In genomic region chr14:105299654-105300541, GRCh38 we compare ENCODE assay signal across 7 cellular contexts. TPM values are rescaled to one million over a fixed set of nuclear protein-coding genes. Genes with fewer than 3 reads are reported as not detected.
DNase-seq lines count a peak whose midpoint lies in the region; ATAC-seq and TF ChIP-seq lines count a peak whose summit lies in the region.

No MANE protein-coding gene starts in this region.

- H3K36me3 Mint-ChIP-seq in GM23338 (ENCODE audit: low read depth), result peaks cover 6% of the 10 kb centered on the region; the same call in 2 of the 3 replicates
- H3K36me3 Mint-ChIP-seq in activated naive CD8-positive, alpha-beta T cell treated with anti-CD3 and anti-CD28 coated beads, Interleukin-2, amount 50 U/mL, for 24 hours (ENCODE audit: low read depth), result peaks cover 3% of the 10 kb centered on the region

- DNase-seq in GM23338 (ENCODE audit: low spot score), result no peak
- DNase-seq in MG63, result peak; percentile 29
- DNase-seq in activated naive CD8-positive, alpha-beta T cell treated with anti-CD3 and anti-CD28 coated beads, Interleukin-2, amount 50 U/mL, for 24 hours, result no peak
- peak; percentile 23 for DNase-seq in stimulated activated CD4-positive, alpha-beta T cell treated with anti-CD3 and anti-CD28 coated beads, Interleukin-1b, Interleukin-23, amount 100 ng/mL, for 48 hours
- DNase-seq in HPDE6-E6E7 (ENCODE audit: extremely low spot score), result no peak

- peaks cover 15% of the 10 kb centered on the region for H4K20me1 ChIP-seq in GM23338 (replicated peaks; ENCODE audit: insufficient read depth)

- H3K4me3 Mint-ChIP-seq in GM23338, result peak overlapping the region; percentile 76
- peak overlapping the region; percentile 86 for H3K4me3 Mint-ChIP-seq in activated naive CD8-positive, alpha-beta T cell treated with anti-CD3 and anti-CD28 coated beads, Interleukin-2, amount 50 U/mL, for 24 hours

- ATAC-seq in GM18502 (IDR thresholded peaks at IDR 0.05; ENCODE audit: poor library complexity, unreplicated experiment) (peak; percentile 28), GM23338 (peak; percentile 10)
- no peak for ATAC-seq in activated naive CD8-positive, alpha-beta T cell treated with anti-CD3 and anti-CD28 coated beads, Interleukin-2, amount 50 U/mL, for 24 hours

- H3K36me3 ChIP-seq in GM23338 (ENCODE audit: insufficient read depth) (no peaks in the 10 kb centered on the region), MG63 (no peaks in the 10 kb centered on the region), iPS-18a (ENCODE audit: control insufficient read depth, low read depth, low read length) (no peaks in the 10 kb centered on the region)

- peaks cover 13% of the 10 kb centered on the region for H3K27me3 Mint-ChIP-seq in GM23338 (ENCODE audit: insufficient read depth, low read depth, poor library complexity)
- H3K27me3 Mint-ChIP-seq in activated naive CD8-positive, alpha-beta T cell treated with anti-CD3 and anti-CD28 coated beads, Interleukin-2, amount 50 U/mL, for 24 hours, result no peaks in the 10 kb centered on the region

- H3K4me1 ChIP-seq in GM23338 (ENCODE audit: insufficient read depth), result no peaks in the 10 kb centered on the region; the same call in 1 of the 2 replicates
- H3K4me1 ChIP-seq in iPS-18a (ENCODE audit: control insufficient read depth, low read depth, low read length), result no peaks in the 10 kb centered on the region

- peaks cover 14% of the 10 kb centered on the region; the same call in 1 of the 2 replicates for H3F3A ChIP-seq in GM23338 (replicated peaks; ENCODE audit: low read depth)

- peaks cover 6% of the 10 kb centered on the region for H3K4me1 Mint-ChIP-seq in GM23338
- H3K4me1 Mint-ChIP-seq in activated naive CD8-positive, alpha-beta T cell treated with anti-CD3 and anti-CD28 coated beads, Interleukin-2, amount 50 U/mL, for 24 hours, result peaks cover 23% of the 10 kb centered on the region

- H3K27ac ChIP-seq in GM23338 (ENCODE audit: low read depth), result no peak overlapping the region
- no peak overlapping the region for H3K27ac ChIP-seq in iPS-18a (ENCODE audit: low read length)

- H2AFZ ChIP-seq in GM23338, result peak overlapping the region; percentile 66; the same call in 1 of the 2 replicates

- no peaks in the 10 kb centered on the region for H3K9me2 ChIP-seq in GM23338 (ENCODE audit: insufficient read depth)

- H3K27ac Mint-ChIP-seq in GM23338, result peak overlapping the region; percentile 62; the same call in 1 of the 2 replicates
- peak overlapping the region; percentile 50 for H3K27ac Mint-ChIP-seq in activated naive CD8-positive, alpha-beta T cell treated with anti-CD3 and anti-CD28 coated beads, Interleukin-2, amount 50 U/mL, for 24 hours

- H3K4me3 ChIP-seq in GM23338 (peak overlapping the region; percentile 85), MG63 (peak overlapping the region; percentile 69), iPS-18a (ENCODE audit: low read length) (peak overlapping the region; percentile 79)

- peak overlapping the region; percentile 65 for H3K9ac ChIP-seq in iPS-18a (ENCODE audit: low read length)

- no peak for TF ChIP-seq CTCF in GM23338 (conservative IDR thresholded peaks at IDR 0.05; ENCODE audit: low read depth in 2 of 2)

- H3K27me3 ChIP-seq in GM23338 (ENCODE audit: insufficient read depth), result peaks cover 11% of the 10 kb centered on the region
- H3K27me3 ChIP-seq in MG63, result no peaks in the 10 kb centered on the region
- H3K27me3 ChIP-seq in iPS-18a (ENCODE audit: control insufficient read depth, insufficient read depth, low read length), result peaks cover 21% of the 10 kb centered on the region

- no peaks in the 10 kb centered on the region for H3K9me3 ChIP-seq in MG63
- H3K9me3 ChIP-seq in iPS-18a (ENCODE audit: control insufficient read depth, low read depth, low read length), result no peaks in the 10 kb centered on the region

- peaks cover 50% of the 10 kb centered on the region for H3K79me2 ChIP-seq in GM23338 (replicated peaks; ENCODE audit: insufficient read depth)

- peak overlapping the region; percentile 88 for H3K4me2 ChIP-seq in GM23338

- H3K9me3 Mint-ChIP-seq in GM23338, result peaks cover 6% of the 10 kb centered on the region; the same call in 2 of the 3 replicates
- H3K9me3 Mint-ChIP-seq in activated naive CD8-positive, alpha-beta T cell treated with anti-CD3 and anti-CD28 coated beads, Interleukin-2, amount 50 U/mL, for 24 hours, result no peaks in the 10 kb centered on the region

TF ChIP-seq in GM23338, 12 proteins besides CTCF, POLR2A, EP300 and RAD21 (continues in another document):
- TF ChIP-seq EZH2 (IDR thresholded peaks at IDR 0.05; ENCODE audit: low read depth, unreplicated experiment) (no peak), EZH2phosphoT487 (IDR thresholded peaks at IDR 0.05; ENCODE audit: unreplicated experiment) (no peak), JUNB (IDR thresholded peaks at IDR 0.05; ENCODE audit: unreplicated experiment) (no peak), ZNF114 (CRISPR knock-in tag; IDR thresholded peaks at IDR 0.05) (no peak), POLR2AphosphoS5 (IDR thresholded peaks at IDR 0.05; ENCODE audit: low read depth) (no peak), NANOG (IDR thresholded peaks at IDR 0.05; ENCODE audit: borderline replicate concordance) (no peak), CREB1 (CRISPR knock-in tag; IDR thresholded peaks at IDR 0.05; ENCODE audit: low read depth) (no peak), ZNF462 (CRISPR knock-in tag; IDR thresholded peaks at IDR 0.05) (no peak)

RNA-seq across cellular contexts. Expression of gene BRF1, which starts 0.9 kb away (rescaled TPM):
- total RNA-seq in GM23338 (2014; rRNA removed; shearing (Covaris generic)), result 27.8 and 29.9 TPM in 2 replicates
- polyA plus RNA-seq in GM23338 (2016; fragmentation: Nextera tagmentation; extraction: Ambion mirVana), result 7.6 and 8.6 TPM in 2 replicates
- 21.0 and 25.0 TPM in 2 replicates for total RNA-seq in MG63 (2014; rRNA removed; shearing (Covaris generic); ENCODE audit: low replicate concordance)

RNA-seq across cellular contexts. Expression of gene PACS2, which starts 14.7 kb away (rescaled TPM):
- total RNA-seq in GM23338 (2014; rRNA removed; shearing (Covaris generic)), result 67.7 and 79.0 TPM in 2 replicates
- 22.5 and 27.5 TPM in 2 replicates for polyA plus RNA-seq in GM23338 (2016; fragmentation: Nextera tagmentation; extraction: Ambion mirVana)
- 18.6 and 23.1 TPM in 2 replicates for total RNA-seq in MG63 (2014; rRNA removed; shearing (Covaris generic); ENCODE audit: low replicate concordance)

RNA-seq across cellular contexts. Expression of gene BTBD6, which starts 51.6 kb away (rescaled TPM):
- total RNA-seq in GM23338 (2014; rRNA removed; shearing (Covaris generic)), result 11.6 and 12.1 TPM in 2 replicates
- polyA plus RNA-seq in GM23338 (2016; fragmentation: Nextera tagmentation; extraction: Ambion mirVana), result 2.2 and 3.2 TPM in 2 replicates
- total RNA-seq in MG63 (2014; rRNA removed; shearing (Covaris generic); ENCODE audit: low replicate concordance), result 21.3 and 25.1 TPM in 2 replicates

Comparison
In these comparisons a context has a peak if more than half of its experiments do, and no peak if none do; other contexts are left out.
1. DNase-seq: peak in MG63 (single experiment) and stimulated activated CD4-positive, alpha-beta T cell treated with anti-CD3 and anti-CD28 coated beads, Interleukin-1b, Interleukin-23, amount 100 ng/mL, for 48 hours (single experiment); none in GM23338 (single experiment), activated naive CD8-positive, alpha-beta T cell treated with anti-CD3 and anti-CD28 coated beads, Interleukin-2, amount 50 U/mL, for 24 hours (single experiment) and HPDE6-E6E7 (single experiment).
2. Peak in every context shown above with its lines, with median percentiles within 50 percentile points of each other: H3K4me3 ChIP-seq.